In the genomic region with DNA sequence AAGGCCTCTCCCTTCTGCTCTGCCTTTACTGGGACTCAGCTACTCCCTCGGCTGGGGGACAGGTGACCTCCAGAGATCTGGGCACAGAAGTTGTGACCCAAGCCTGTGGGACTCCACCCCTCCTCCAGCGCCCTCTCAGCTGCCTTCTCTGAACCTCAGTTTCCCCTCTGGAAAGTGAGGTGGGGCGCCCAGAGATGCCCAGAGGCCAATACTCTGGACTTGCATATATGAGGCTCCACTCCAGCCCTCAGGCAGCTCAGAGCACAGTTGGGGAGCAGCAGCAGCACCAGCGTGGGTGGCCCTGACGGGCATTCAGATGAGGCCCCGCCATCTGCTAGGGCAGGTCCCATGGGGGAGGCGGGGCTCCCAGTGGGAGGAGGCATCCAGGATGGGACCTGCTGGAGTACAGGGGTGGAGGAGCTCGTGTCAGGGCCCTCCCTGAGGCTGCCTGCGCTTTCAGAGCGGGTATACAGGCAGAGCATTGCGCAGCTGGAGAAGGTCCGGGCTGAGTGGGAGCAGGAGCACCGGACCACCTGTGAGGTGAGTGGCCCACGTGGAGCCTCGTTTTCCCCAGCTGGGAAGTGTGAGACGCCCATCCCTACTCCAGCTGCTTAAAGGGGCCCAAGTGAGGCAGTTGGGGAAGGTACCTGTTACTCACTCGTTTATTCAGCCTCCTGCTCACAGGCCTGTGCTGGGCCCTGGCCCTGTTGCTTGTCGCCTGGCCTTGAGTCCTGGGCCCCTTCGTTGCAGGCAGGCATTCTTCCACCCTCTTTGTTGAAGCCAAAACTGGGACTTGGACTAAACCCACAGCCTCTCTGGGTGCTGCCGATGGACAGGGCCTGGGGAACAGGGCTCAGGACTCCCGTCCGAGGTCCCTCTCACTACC, we compare ENCODE assay signal across 9 cellular contexts. TPM values are rescaled to one million over a fixed set of nuclear protein-coding genes. Genes with fewer than 3 reads are reported as not detected.
DNase-seq lines count a peak whose midpoint lies in the region; ATAC-seq and TF ChIP-seq lines count a peak whose summit lies in the region.
"Had no signal": no experiment of that assay in that cellular context is flagged by ENCODE, and none has a peak within 500 bp of the region (broad histone marks: within the 10 kb centered on the region; RNA-seq: fewer than 3 reads in every experiment).

No MANE protein-coding gene starts in this region.

- H3K4me3 ChIP-seq in A673 (ENCODE audit: low read depth, low read length, poor library complexity, severe bottlenecking) = no peak overlapping the region
- H3K4me3 ChIP-seq in HUES48 (ENCODE audit: low read depth, low read length) = no peak overlapping the region
- H3K4me3 ChIP-seq in mucosa of descending colon = no peak overlapping the region

- H3K27ac ChIP-seq in A673 (ENCODE audit: low read depth, low read length, poor library complexity, severe bottlenecking) (no peak overlapping the region), HUES48 (ENCODE audit: low read depth, low read length) (peak overlapping the region; percentile 15)

- DNase-seq in A673 (ENCODE audit: low spot score) (peak; percentile 67), mucosa of descending colon (peak; percentile 45 to 63 (median 61))
- DNase-seq in activated naive CD4-positive, alpha-beta T cell treated with anti-CD3 and anti-CD28 coated beads, Interleukin-2, amount 50 U/mL, for 72 hours (ENCODE audit: low spot score in 2 of 2) = peak in 1 of 2 donors; percentile 53
- DNase-seq: occipital lobe had no signal

- no peak for TF ChIP-seq CTCF in A673 (conservative IDR thresholded peaks at IDR 0.05; ENCODE audit: low read depth, low read length)
- TF ChIP-seq CTCF in mucosa of descending colon (IDR thresholded peaks at IDR 0.05) = no peak

- peak overlapping the region; percentile 16 to 50 for H3K27ac Mint-ChIP-seq in activated naive CD4-positive, alpha-beta T cell treated with anti-CD3 and anti-CD28 coated beads, Interleukin-2, amount 50 U/mL, for 72 hours

- H3K9ac ChIP-seq in HUES48 (ENCODE audit: low read depth, low read length) = no peak overlapping the region

- H3K27me3 ChIP-seq in A673 (replicated peaks; ENCODE audit: insufficient read depth, low read depth, low read length, poor library complexity) (no peaks in the 10 kb centered on the region), HUES48 (ENCODE audit: control insufficient read depth, insufficient read depth, low read length) (peaks cover 3% of the 10 kb centered on the region)

- no TSS peak for BruUV-seq in A673 (replicated peaks; lab: Mats Ljungman, UMichigan)

- intact Hi-C loops in A673 (cut with micrococcal nuclease; ENCODE audit: unreplicated experiment) = no loop called here
- intact Hi-C loops in mucosa of descending colon (cut with DNase I, micrococcal nuclease) = no loop called here

- POLR2A ChIA-PET in A673 (lab: Charles Lee; ENCODE audit: low non-redundant PET) = interaction anchor here (0.6 kb wide), 1 partner anchor 64 kb away, joined by 3 read pairs; no protein-coding TSS in a partner anchor

- H3K9me3 Mint-ChIP-seq in activated naive CD4-positive, alpha-beta T cell treated with anti-CD3 and anti-CD28 coated beads, Interleukin-2, amount 50 U/mL, for 72 hours = no peaks in the 10 kb centered on the region

- H3K36me3 ChIP-seq in A673 (ENCODE audit: insufficient read depth, low read length, poor library complexity, severe bottlenecking) (no peaks in the 10 kb centered on the region), HUES48 (ENCODE audit: control insufficient read depth, insufficient read depth, low read length) (no peaks in the 10 kb centered on the region), mucosa of descending colon (ENCODE audit: low read depth) (no peaks in the 10 kb centered on the region)

- H3K4me1 ChIP-seq in A673 (ENCODE audit: insufficient read depth, low read length, poor library complexity, severe bottlenecking) = peaks cover 8% of the 10 kb centered on the region
- peaks cover 8% of the 10 kb centered on the region; the same call in 1 of the 2 replicates for H3K4me1 ChIP-seq in HUES48 (ENCODE audit: control insufficient read depth, insufficient read depth, low read length)
- peaks cover 21% of the 10 kb centered on the region for H3K4me1 ChIP-seq in mucosa of descending colon (ENCODE audit: low read depth)

- CTCF ChIA-PET in A673 (lab: Charles Lee) = interaction anchor here (1.1 kb wide), 1 partner anchor 57 kb away, joined by 3 read pairs; no protein-coding TSS in a partner anchor

- ATAC-seq in activated naive CD4-positive, alpha-beta T cell treated with anti-CD3 and anti-CD28 coated beads, Interleukin-2, amount 50 U/mL, for 72 hours = no peak
- ATAC-seq in mucosa of descending colon = peak; percentile 34
- ATAC-seq in HG03354 (IDR thresholded peaks at IDR 0.05; ENCODE audit: poor library complexity, severe bottlenecking, unreplicated experiment) = no peak
- no peak for ATAC-seq in GM21723 (IDR thresholded peaks at IDR 0.05; ENCODE audit: unreplicated experiment)
- ATAC-seq in GM18858 (IDR thresholded peaks at IDR 0.05; ENCODE audit: unreplicated experiment) = no peak
- ATAC-seq in HG02970 (IDR thresholded peaks at IDR 0.05; ENCODE audit: low FRiP score, unreplicated experiment) = no peak

- no peaks in the 10 kb centered on the region for H3K9me3 ChIP-seq in A673 (ENCODE audit: low read depth, low read length, poor library complexity, severe bottlenecking)
- H3K9me3 ChIP-seq in HUES48 (ENCODE audit: control insufficient read depth, insufficient read depth, low read length) = no peaks in the 10 kb centered on the region
- H3K9me3 ChIP-seq in mucosa of descending colon = no peaks in the 10 kb centered on the region

- H3K36me3 Mint-ChIP-seq in activated naive CD4-positive, alpha-beta T cell treated with anti-CD3 and anti-CD28 coated beads, Interleukin-2, amount 50 U/mL, for 72 hours = peaks cover 0 to 7% of the 10 kb centered on the region in 2 donors

RNA-seq across cellular contexts. Expression of a gene that starts 35.4 kb away (rescaled TPM):
- total RNA-seq in A673 (2021) = not detected in 2 replicates
- total RNA-seq in activated naive CD4-positive, alpha-beta T cell treated with anti-CD3 and anti-CD28 coated beads, Interleukin-2, amount 50 U/mL, for 72 hours = 100 to 1,000 TPM in 1 of 2 donors, 10 to 100 TPM in 1; 95.5 to 149 TPM
- total RNA-seq in mucosa of descending colon = 1 to 10 TPM; 4.4 to 8.2 (median 6.3) TPM

RNA-seq across cellular contexts. Expression of a gene that starts 40.6 kb away (rescaled TPM):
- total RNA-seq in A673 (2021) = 219 and 224 TPM in 2 replicates
- total RNA-seq in activated naive CD4-positive, alpha-beta T cell treated with anti-CD3 and anti-CD28 coated beads, Interleukin-2, amount 50 U/mL, for 72 hours = 10 to 100 TPM in 1 of 2 donors, 1 to 10 TPM in 1; 6.9 to 27.1 TPM
- total RNA-seq in mucosa of descending colon = 100 to 1,000 TPM; 419 to 945 (median 666) TPM

Comparison
In these comparisons a context has a peak if more than half of its experiments do, and no peak if none do; other contexts are left out.
1. RNA of a gene that starts 35.4 kb away (total RNA-seq): 95.5 to 149 TPM in activated naive CD4-positive, alpha-beta T cell treated with anti-CD3 and anti-CD28 coated beads, Interleukin-2, amount 50 U/mL, for 72 hours; 4.4 to 8.2 TPM in mucosa of descending colon and not detected in A673; every median in the first group is over 10 times any median in the second.